ENCODE assay signal across 8 cellular contexts in genomic region chr7:47991741-47992311, GRCh38. TPM values are rescaled to one million over a fixed set of nuclear protein-coding genes. Genes with fewer than 3 reads are reported as not detected.
DNase-seq lines count a peak whose midpoint lies in the region; ATAC-seq and TF ChIP-seq lines count a peak whose summit lies in the region.

No MANE protein-coding gene starts in this region.

- H3K4me3 ChIP-seq in adrenal gland: peak overlapping the region in 2 of 4 donors; percentile 36 to 74
- H3K4me3 ChIP-seq in uterus: peak overlapping the region; percentile 36 to 37

- ATAC-seq in GM21526 (IDR thresholded peaks at IDR 0.05; ENCODE audit: low FRiP score, unreplicated experiment) (peak; percentile 99), left ventricle myocardium superior (peak; percentile 100)

- intact Hi-C loops in adrenal gland (cut with DNase I): loop anchor here (2.0 to 5.0 kb wide), 3 partner anchors 100 to 117 kb away; no protein-coding TSS in a partner anchor
- intact Hi-C loops in left ventricle myocardium superior (cut with micrococcal nuclease): loop anchor here (10.0 kb wide), 1 partner anchor 103 kb away; no protein-coding TSS in a partner anchor
- intact Hi-C loops in uterus (cut with DNase I; ENCODE audit: low total_unique reads): loop anchor here (10.0 kb wide), 1 partner anchor 123 kb away; no protein-coding TSS in a partner anchor

- 6 to 12% (median 8%) methylated on average over 18 to 26 of the region's 26 CpGs for WGBS in adrenal gland, 4 donors

- H3K27me3 ChIP-seq in adrenal gland: no peaks in the 10 kb centered on the region
- no peaks in the 10 kb centered on the region for H3K27me3 ChIP-seq in uterus

- no peaks in the 10 kb centered on the region for H3K4me1 ChIP-seq in adrenal gland (replicated peaks in 1 of 2)
- H3K4me1 ChIP-seq in uterus: no peaks in the 10 kb centered on the region

- H3K27ac ChIP-seq in adrenal gland (peak overlapping the region in 2 of 5 donors; percentile 37 to 75), uterus (peak overlapping the region; percentile 25 to 55)

- TF ChIP-seq CTCF in adrenal gland (IDR thresholded peaks at IDR 0.05) (peak; percentile 37 to 71 (median 58)), uterus (IDR thresholded peaks at IDR 0.05) (peak; percentile 63 to 71 (median 65))

- peak in 1 of 2 donors; percentile 16 for TF ChIP-seq POLR2A in adrenal gland (IDR thresholded peaks at IDR 0.05)
- no peak for TF ChIP-seq POLR2A in uterus (IDR thresholded peaks at IDR 0.05)

- DNase-seq in DMS79 treated with DMSO at 0.1 percent for 48 hours (lab: John Stamatoyannopoulos, UW): peak; percentile 19
- DNase-seq in HuH-7 (ENCODE audit: low spot score): peak; percentile 65
- peak; percentile 20 for DNase-seq in SW480 (ENCODE audit: low spot score)
- peak; percentile 78 to 91 (median 82) for DNase-seq in adrenal gland
- DNase-seq in left ventricle myocardium superior: peak; percentile 91
- DNase-seq in pulmonary artery endothelial cell (ENCODE audit: low read depth, low spot score): peak; percentile 24
- DNase-seq in uterus: peak; percentile 78 to 80

- H3K36me3 ChIP-seq in adrenal gland (replicated peaks in 1 of 2) (no peaks in the 10 kb centered on the region), uterus (no peaks in the 10 kb centered on the region)

- no peaks in the 10 kb centered on the region for H3K9me3 ChIP-seq in adrenal gland (replicated peaks in 1 of 3)
- H3K9me3 ChIP-seq in uterus: no peaks in the 10 kb centered on the region

RNA-seq across cellular contexts. Expression of gene HUS1, which starts 12.4 kb away (rescaled TPM):
- 10 to 100 TPM; 18.0 to 38.0 (median 35.6) TPM for total RNA-seq in adrenal gland
- polyA plus RNA-seq in adrenal gland: 10 to 100 TPM in 1 of 3 donors, 1 to 10 TPM in 2; 8.3 to 45.1 (median 8.9) TPM
- total RNA-seq in left ventricle myocardium superior: 28.4 TPM
- total RNA-seq in pulmonary artery endothelial cell: 19.2 and 28.5 TPM in 2 replicates
- 10 to 100 TPM in 3 of 4 donors, 1 to 10 TPM in 1; 5.1 to 64.7 (median 41.9) TPM for total RNA-seq in uterus

RNA-seq across cellular contexts. Expression of gene SUN3, which starts 37.1 kb away (rescaled TPM):
- not detected for total RNA-seq in adrenal gland
- polyA plus RNA-seq in adrenal gland: 1 to 10 TPM in 1 of 3 donors, under 1 TPM in 1, not detected in 1; 0.20 to 1.0 TPM
- not detected for total RNA-seq in left ventricle myocardium superior
- total RNA-seq in pulmonary artery endothelial cell: not detected in 2 replicates
- total RNA-seq in uterus: not detected

RNA-seq across cellular contexts. Expression of gene C7orf57, which starts 43.5 kb away (rescaled TPM):
- 1 to 10 TPM in 1 of 8 donors, not detected in 7; 1.7 TPM for total RNA-seq in adrenal gland
- polyA plus RNA-seq in adrenal gland: not detected
- not detected for total RNA-seq in left ventricle myocardium superior
- total RNA-seq in pulmonary artery endothelial cell: under 0.01 and 0.11 TPM in 2 replicates
- under 1 TPM in 1 of 4 donors, not detected in 3; 0.76 TPM for total RNA-seq in uterus

RNA-seq across cellular contexts. Expression of gene PKD1L1, which starts 43.6 kb away (rescaled TPM):
- total RNA-seq in adrenal gland (under 1 TPM in 7 of 8 donors, not detected in 1; 0.11 to 0.71 (median 0.17) TPM), left ventricle myocardium superior (2.8 TPM), pulmonary artery endothelial cell (1.1 and 2.1 TPM in 2 replicates), uterus (1 to 10 TPM in 2 of 4 donors, under 1 TPM in 2; under 0.01 to 3.8 (median 0.74) TPM)
- 1 to 10 TPM in 1 of 3 donors, under 1 TPM in 2; 0.13 to 1.0 (median 0.56) TPM for polyA plus RNA-seq in adrenal gland

Comparison
In these comparisons a context has a peak if more than half of its experiments do, and no peak if none do; other contexts are left out.
1. DNase-seq: peak in every context shown above with its lines; median percentile 91 in left ventricle myocardium superior; 82 in adrenal gland; 79 in uterus; 65 in HuH-7; 24 in pulmonary artery endothelial cell; 20 in SW480; 19 in DMS79 treated with DMSO at 0.1 percent for 48 hours.